In genomic region chr5:113361701-113362100, GRCh38 we compare ENCODE assay signal across 5 cellular contexts.
"Had no signal": no experiment of that assay in that cellular context is flagged by ENCODE, and none has a peak within 500 bp of the region (broad histone marks: within the 10 kb centered on the region; RNA-seq: fewer than 3 reads in every experiment).

No MANE protein-coding gene starts in this region.

- ATAC-seq: K562 had no signal

- DNase-seq: IMR-90, KBM-7 had no signal

- FAIRE-seq: HTR-8/SVneo, K562 had no signal

- H3K27ac ChIP-seq: HL-60 had no signal

- H3K4me3 ChIP-seq: K562 had no signal
